Comparison of ENCODE assay signal across 18 cellular contexts in the genomic region with DNA sequence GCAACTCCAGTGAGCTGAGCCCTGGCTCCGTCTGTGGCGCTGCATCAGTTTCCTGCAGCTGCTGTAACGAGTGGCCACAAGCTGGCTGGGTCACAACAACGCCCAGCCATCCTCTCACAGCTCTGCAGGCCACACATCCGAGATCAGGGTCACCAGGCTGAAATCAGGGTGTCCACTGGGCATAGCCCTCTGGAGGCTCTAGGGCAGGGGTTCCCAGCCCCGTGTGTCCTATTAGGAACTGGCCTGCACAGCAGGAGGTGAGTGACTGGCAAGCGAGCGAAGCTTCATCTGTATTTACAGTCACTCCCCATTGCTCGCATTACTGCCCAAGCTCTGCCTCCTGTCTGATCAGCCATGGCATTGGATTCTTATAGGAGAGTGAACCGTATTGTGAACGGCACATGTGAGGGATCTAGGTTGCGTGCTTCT.
DNase-seq lines count a peak whose midpoint lies in the region; ATAC-seq, FAIRE-seq and TF ChIP-seq lines count a peak whose summit lies in the region.
"Had no signal": no experiment of that assay in that cellular context is flagged by ENCODE, and none has a peak within 500 bp of the region (broad histone marks: within the 10 kb centered on the region; RNA-seq: fewer than 3 reads in every experiment).

No MANE protein-coding gene starts in this region.

- ATAC-seq in A549 (no peak), IMR-90 (ENCODE audit: low read depth) (no peak), GM19397 (IDR thresholded peaks at IDR 0.05; ENCODE audit: unreplicated experiment) (no peak)
- no peak for ATAC-seq in activated CD4-positive, CD25-positive, alpha-beta regulatory T cell treated with anti-CD3 and anti-CD28 coated beads, Interleukin-2, amount 50 U/mL, for 24 hours
- ATAC-seq: activated T-cell treated with anti-CD3 and anti-CD28 coated beads, Interleukin-2, amount 50 U/mL, for 72 hours; stimulated activated naive B cell treated with anti-CD40 and anti-IgM and Interleukin-4, amounts not matched to agents 10 μg/mL and 1 μg/mL and 100 μg/mL, for 72 hours had no signal

- no peak overlapping the region for H2AFZ ChIP-seq in IMR-90 (replicated peaks; ENCODE audit: low read length, poor library complexity)

- H2BK120ac ChIP-seq in IMR-90 (ENCODE audit: low read depth, low read length): peak overlapping the region; percentile 64

- no peak overlapping the region; the same call in 1 of the 2 replicates for H3K18ac ChIP-seq in IMR-90 (ENCODE audit: low read depth, low read length)

- TF ChIP-seq RAD21 in A549 (conservative IDR thresholded peaks at IDR 0.05 in 1 of 2, IDR thresholded peaks at IDR 0.05 in 1 of 2): no peak
- TF ChIP-seq RAD21 in IMR-90 (IDR thresholded peaks at IDR 0.05; ENCODE audit: low read length): no peak

- no peak overlapping the region for H3K27ac Mint-ChIP-seq in mesothelial cell of epicardium
- H3K27ac Mint-ChIP-seq: activated T-cell treated with anti-CD3 and anti-CD28 coated beads, Interleukin-2, amount 50 U/mL, for 72 hours; stimulated activated naive B cell treated with anti-CD40 and anti-IgM and Interleukin-4, amounts not matched to agents 10 μg/mL and 1 μg/mL and 100 μg/mL, for 72 hours had no signal

- H3K4me2 ChIP-seq in A549: no peak overlapping the region
- H3K4me2 ChIP-seq in IMR-90 (ENCODE audit: low read depth, low read length): no peak overlapping the region

- TF ChIP-seq CTCF in A549 (IDR thresholded peaks at IDR 0.05): no peak
- TF ChIP-seq CTCF in IMR-90 (conservative IDR thresholded peaks at IDR 0.05; ENCODE audit: low read depth, low read length): no peak
- no peak for TF ChIP-seq CTCF in choroid plexus epithelial cell (conservative IDR thresholded peaks at IDR 0.05; ENCODE audit: low read depth, low read length)
- no peak for TF ChIP-seq CTCF in neutrophil (IDR thresholded peaks at IDR 0.05)
- no peak for TF ChIP-seq CTCF in mesothelial cell of epicardium (IDR thresholded peaks at IDR 0.05; ENCODE audit: unreplicated experiment)

- WGBS in A549 (ENCODE audit: missing lambda C conversion rate): 83% methylated on average over 12 of the region's 12 CpGs
- WGBS in IMR-90 (ENCODE audit: extremely low coverage in 2 of 2, insufficient read length in 1 of 2), 2 experiments: 80% methylated on average over 1 of the region's 12 CpGs; no CpG with 5 or more reads in 1 of the 2 experiments

- no peaks in the 10 kb centered on the region for H3K9me3 Mint-ChIP-seq in mesothelial cell of epicardium
- H3K9me3 Mint-ChIP-seq: activated T-cell treated with anti-CD3 and anti-CD28 coated beads, Interleukin-2, amount 50 U/mL, for 72 hours; immature natural killer cell; stimulated activated naive B cell treated with anti-CD40 and anti-IgM and Interleukin-4, amounts not matched to agents 10 μg/mL and 1 μg/mL and 100 μg/mL, for 72 hours had no signal

- no peak overlapping the region for H3K4me3 ChIP-seq in A549
- H3K4me3 ChIP-seq in IMR-90 (ENCODE audit: insufficient read depth, low read depth, low read length): no peak overlapping the region
- H3K4me3 ChIP-seq in choroid plexus epithelial cell (ENCODE audit: low read depth, low read length): no peak overlapping the region
- no peak overlapping the region for H3K4me3 ChIP-seq in neutrophil (ENCODE audit: low read depth in 1 of 2, low read length in 1 of 2)
- H3K4me3 ChIP-seq: ovary had no signal

- intact Hi-C loops in IMR-90 (cut with micrococcal nuclease): no loop called here

- no peak for TF ChIP-seq EP300 in A549 (IDR thresholded peaks at IDR 0.05)

- dilution Hi-C loops in IMR-90 (cut with HindIII; ENCODE audit: low sequenced_read_pairs, unreplicated experiment): no loop called here

- H3K27me3 ChIP-seq in IMR-90 (ENCODE audit: control insufficient read depth, insufficient read depth, low read length) (no peaks in the 10 kb centered on the region), neutrophil (no peaks in the 10 kb centered on the region)
- H3K27me3 ChIP-seq: ovary had no signal

- H3K27me3 Mint-ChIP-seq in mesothelial cell of epicardium (ENCODE audit: low read depth): no peaks in the 10 kb centered on the region
- H3K27me3 Mint-ChIP-seq: stimulated activated naive B cell treated with anti-CD40 and anti-IgM and Interleukin-4, amounts not matched to agents 10 μg/mL and 1 μg/mL and 100 μg/mL, for 72 hours had no signal

- H3K27ac ChIP-seq in A549: peak overlapping the region; percentile 54 to 82; a peak in 4 of 6 replicates
- no peak overlapping the region for H3K27ac ChIP-seq in IMR-90 (ENCODE audit: insufficient read depth, low read length)
- H3K27ac ChIP-seq in neutrophil: peak overlapping the region; percentile 88

- no peak overlapping the region for H2AK9ac ChIP-seq in IMR-90 (replicated peaks; ENCODE audit: low read depth, low read length, poor library complexity)

- TF ChIP-seq POLR2A in A549 (IDR thresholded peaks at IDR 0.05; ENCODE audit: low read length) (no peak), IMR-90 (IDR thresholded peaks at IDR 0.05; ENCODE audit: low read depth, low read length) (no peak)

- no peak overlapping the region for H3K9ac ChIP-seq in IMR-90 (ENCODE audit: low read depth, low read length)

- no peak overlapping the region for H2BK15ac ChIP-seq in IMR-90 (ENCODE audit: low read depth, low read length)

- peak overlapping the region; percentile 70 for H3K4ac ChIP-seq in IMR-90 (ENCODE audit: low read depth, low read length)

- peak overlapping the region in 1 of 2 experiments; percentile 17; a peak in 1 of 4 replicates for H4K8ac ChIP-seq in IMR-90 (ENCODE audit: low read depth in 2 of 2, low read length in 2 of 2)

- peak overlapping the region; percentile 25 for H2BK5ac ChIP-seq in IMR-90 (ENCODE audit: low read depth, low read length, poor library complexity, severe bottlenecking)

- POLR2A ChIA-PET in A549 (lab: Yijun Ruan, JAX) (no interaction called here), IMR-90 (lab: Charles Lee; ENCODE audit: unreplicated experiment) (no interaction called here)

- H3K14ac ChIP-seq in IMR-90 (replicated peaks; ENCODE audit: low read depth, low read length): 0 out of 2 replicates have a peak overlapping the region, but pooled peaks have one; percentile 42

- H4K91ac ChIP-seq in IMR-90 (ENCODE audit: insufficient read depth, low read depth, low read length): peak overlapping the region; percentile 14; the same call in 1 of the 2 replicates

- no peaks in the 10 kb centered on the region for H3K9me3 ChIP-seq in A549
- no peaks in the 10 kb centered on the region for H3K9me3 ChIP-seq in IMR-90 (ENCODE audit: control insufficient read depth, insufficient read depth, low read length)
- no peaks in the 10 kb centered on the region for H3K9me3 ChIP-seq in neutrophil
- H3K9me3 ChIP-seq: Caco-2, ovary had no signal

- no peaks in the 10 kb centered on the region for H3K36me3 Mint-ChIP-seq in mesothelial cell of epicardium
- H3K36me3 Mint-ChIP-seq: immature natural killer cell had no signal

- no peaks in the 10 kb centered on the region for H4K20me1 ChIP-seq in IMR-90 (ENCODE audit: insufficient read depth, low read length)

- no peak overlapping the region for H4K5ac ChIP-seq in IMR-90 (ENCODE audit: low read depth, low read length)

- H3K4me3 Mint-ChIP-seq in mesothelial cell of epicardium: no peak overlapping the region
- H3K4me3 Mint-ChIP-seq: activated T-cell treated with anti-CD3 and anti-CD28 coated beads, Interleukin-2, amount 50 U/mL, for 72 hours; immature natural killer cell; stimulated activated naive B cell treated with anti-CD40 and anti-IgM and Interleukin-4, amounts not matched to agents 10 μg/mL and 1 μg/mL and 100 μg/mL, for 72 hours had no signal

- no TSS peak for BruUV-seq in IMR-90 (replicated peaks; lab: Mats Ljungman, UMichigan)

- H3K4me1 ChIP-seq in A549 (peaks cover 62% of the 10 kb centered on the region), IMR-90 (ENCODE audit: control insufficient read depth, insufficient read depth, low read length) (peaks cover 48% of the 10 kb centered on the region), neutrophil (ENCODE audit: control insufficient read depth in 1 of 2, insufficient read depth in 1 of 2, low read depth in 1 of 2, low read length in 1 of 2) (peaks cover 72 to 74% of the 10 kb centered on the region in 2 experiments)

- peak overlapping the region; percentile 9; the same call in 1 of the 2 replicates for H2BK20ac ChIP-seq in IMR-90 (ENCODE audit: low read depth, low read length)

- in situ Hi-C loops in IMR-90 (cut with MboI; ENCODE audit: low sequenced_read_pairs): no loop called here

- no peak for DNase-seq in A549 (ENCODE audit: low read depth in 1 of 2, low spot score in 1 of 2)
- DNase-seq in IMR-90: no peak
- DNase-seq in choroid plexus epithelial cell (ENCODE audit: low read depth): peak; percentile 30
- DNase-seq in foreskin melanocyte: no peak
- DNase-seq in mesothelial cell of epicardium (ENCODE audit: low spot score in 2 of 2, unreplicated experiment in 2 of 2): no peak
- DNase-seq: activated T-cell treated with anti-CD3 and anti-CD28 coated beads, Interleukin-2, amount 50 U/mL, for 72 hours; immature natural killer cell; NCI-H146; NCI-H226; small intestine; stimulated activated naive B cell treated with anti-CD40 and anti-IgM and Interleukin-4, amounts not matched to agents 10 μg/mL and 1 μg/mL and 100 μg/mL, for 72 hours; T1000 had no signal

- CTCF ChIA-PET in A549 (lab: Yijun Ruan, JAX): interaction anchor here (1.0 to 1.6 kb wide), 4 partner anchors 14 to 19 kb away, joined by 3 to 6 read pairs (median 4); no protein-coding TSS in a partner anchor
- CTCF ChIA-PET in IMR-90 (lab: Yijun Ruan, JAX): no interaction called here

- no peak overlapping the region for H3K56ac ChIP-seq in IMR-90 (ENCODE audit: extremely low read depth, insufficient read depth, low read length)

- H3K23ac ChIP-seq in IMR-90 (ENCODE audit: low read depth, low read length): peak overlapping the region; percentile 24; the same call in 1 of the 2 replicates

- no peak for FAIRE-seq in A549 (lab: Jason Lieb, UNC)
- FAIRE-seq: colon, small intestine had no signal

- H3K79me1 ChIP-seq in IMR-90 (ENCODE audit: low read depth in 1 of 2, low read length in 2 of 2): peaks cover 23 to 86% of the 10 kb centered on the region in 2 experiments

- peaks cover 26% of the 10 kb centered on the region for H3K9me1 ChIP-seq in IMR-90 (ENCODE audit: insufficient read depth, low read length)

- H3K36me3 ChIP-seq in IMR-90 (ENCODE audit: control insufficient read depth, insufficient read depth, low read length): no peaks in the 10 kb centered on the region
- H3K36me3 ChIP-seq in neutrophil: no peaks in the 10 kb centered on the region
- H3K36me3 ChIP-seq: ovary had no signal

- peaks cover 54% of the 10 kb centered on the region for H3K4me1 Mint-ChIP-seq in mesothelial cell of epicardium

- H2AK5ac ChIP-seq in IMR-90 (ENCODE audit: low read depth, low read length): peak overlapping the region; percentile 37

TF ChIP-seq in A549, 52 proteins besides CTCF, POLR2A, EP300 and RAD21:
- TF ChIP-seq JUN (IDR thresholded peaks at IDR 0.05) (no peak), CBX8 (IDR thresholded peaks at IDR 0.05) (no peak)

TF ChIP-seq in IMR-90, 13 proteins besides CTCF, POLR2A, EP300 and RAD21 (continues in another document):
- TF ChIP-seq FOS (IDR thresholded peaks at IDR 0.05; ENCODE audit: low read depth, low read length) (no peak), RCOR1 (IDR thresholded peaks at IDR 0.05; ENCODE audit: insufficient replicate concordance, low read length) (no peak), CEBPB (IDR thresholded peaks at IDR 0.05; ENCODE audit: low read depth, low read length) (no peak), RFX5 (IDR thresholded peaks at IDR 0.05; ENCODE audit: low read depth, low read length) (no peak), SMC3 (IDR thresholded peaks at IDR 0.05; ENCODE audit: low read depth, low read length) (no peak)
